19 cellular contexts compared by ENCODE assay signal in the genomic region with DNA sequence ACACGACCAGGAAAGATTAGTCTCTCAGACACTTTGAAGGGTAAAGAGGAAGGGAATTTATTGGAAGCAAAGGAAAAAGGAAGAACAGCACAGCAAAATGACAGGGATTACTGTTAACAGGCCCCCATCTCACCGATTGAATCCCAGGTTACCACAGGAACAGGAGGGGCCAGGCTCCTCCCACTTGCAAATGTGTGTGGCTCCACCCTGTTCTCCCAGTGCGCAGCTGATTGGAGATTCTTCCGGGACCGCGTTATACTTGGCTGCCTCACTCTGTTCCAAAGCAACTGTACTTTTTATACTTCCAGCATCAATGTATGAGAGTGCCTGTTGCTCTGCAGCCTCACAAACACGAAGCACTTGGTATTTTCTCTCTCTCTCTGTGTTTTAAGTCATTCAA.
"Had no signal": no experiment of that assay in that cellular context is flagged by ENCODE, and none has a peak within 500 bp of the region (broad histone marks: within the 10 kb centered on the region; RNA-seq: fewer than 3 reads in every experiment).

No MANE protein-coding gene starts in this region.

- H3K4me1 ChIP-seq: esophagus squamous epithelium, stomach, thyroid gland, uterus had no signal

- H3K36me3 ChIP-seq: cardiac muscle cell, esophagus squamous epithelium, neutrophil, stomach, thyroid gland, uterus had no signal

- ATAC-seq: activated CD8-positive, alpha-beta T cell treated with anti-CD3 and anti-CD28 coated beads, Interleukin-2, amount 10 ng/mL, durations not matched to agents 7 days and 5 days; activated naive CD8-positive, alpha-beta T cell treated with anti-CD3 and anti-CD28 coated beads, Interleukin-2, amount 50 U/mL, for 24 hours; left ventricle myocardium superior had no signal

- DNase-seq: activated CD4-positive, alpha-beta T cell treated with anti-CD3 and anti-CD28 coated beads for 48 hours; activated CD8-positive, alpha-beta memory T cell treated with anti-CD3 and anti-CD28 coated beads, Interleukin-2, amount 50 U/mL, for 48 hours; activated CD8-positive, alpha-beta T cell treated with anti-CD3 and anti-CD28 coated beads, Interleukin-2, amount 10 ng/mL, durations not matched to agents 7 days and 5 days; activated naive CD4-positive, alpha-beta T cell; activated naive CD8-positive, alpha-beta T cell treated with anti-CD3 and anti-CD28 coated beads, Interleukin-2, amount 50 U/mL, for 24 hours; esophagus squamous epithelium; foreskin fibroblast; head of caudate nucleus; islet precursor cell; left ventricle myocardium superior; retina; stimulated activated CD4-positive, alpha-beta T cell treated with anti-CD3 and anti-CD28 coated beads, Interleukin-4, amount 100 ng/mL, for 4 hours; stomach; T1000; thyroid gland; uterus had no signal

- H3K9me3 ChIP-seq: esophagus squamous epithelium, neutrophil, thyroid gland, uterus had no signal

- H3K27ac ChIP-seq: cardiac muscle cell, esophagus squamous epithelium, neutrophil, stomach, thyroid gland, uterus had no signal

- H3K4me3 ChIP-seq: cardiac muscle cell, esophagus squamous epithelium, stomach, thyroid gland, uterus had no signal

- H3K27ac Mint-ChIP-seq: activated CD8-positive, alpha-beta T cell treated with anti-CD3 and anti-CD28 coated beads, Interleukin-2, amount 10 ng/mL, durations not matched to agents 7 days and 5 days; activated naive CD8-positive, alpha-beta T cell treated with anti-CD3 and anti-CD28 coated beads, Interleukin-2, amount 50 U/mL, for 24 hours had no signal

- H3K27me3 ChIP-seq: cardiac muscle cell, esophagus squamous epithelium, neutrophil, stomach, thyroid gland, uterus had no signal

- H3K27me3 Mint-ChIP-seq: activated naive CD8-positive, alpha-beta T cell treated with anti-CD3 and anti-CD28 coated beads, Interleukin-2, amount 50 U/mL, for 24 hours had no signal

- H3K9me3 Mint-ChIP-seq: activated naive CD8-positive, alpha-beta T cell treated with anti-CD3 and anti-CD28 coated beads, Interleukin-2, amount 50 U/mL, for 24 hours had no signal

- H3K4me3 Mint-ChIP-seq: activated CD8-positive, alpha-beta T cell treated with anti-CD3 and anti-CD28 coated beads, Interleukin-2, amount 10 ng/mL, durations not matched to agents 7 days and 5 days; activated naive CD8-positive, alpha-beta T cell treated with anti-CD3 and anti-CD28 coated beads, Interleukin-2, amount 50 U/mL, for 24 hours had no signal

- FAIRE-seq: astrocyte had no signal

- H3K4me1 Mint-ChIP-seq: activated naive CD8-positive, alpha-beta T cell treated with anti-CD3 and anti-CD28 coated beads, Interleukin-2, amount 50 U/mL, for 24 hours had no signal
